Comparison of ENCODE assay signal across 8 cellular contexts in the genomic region with DNA sequence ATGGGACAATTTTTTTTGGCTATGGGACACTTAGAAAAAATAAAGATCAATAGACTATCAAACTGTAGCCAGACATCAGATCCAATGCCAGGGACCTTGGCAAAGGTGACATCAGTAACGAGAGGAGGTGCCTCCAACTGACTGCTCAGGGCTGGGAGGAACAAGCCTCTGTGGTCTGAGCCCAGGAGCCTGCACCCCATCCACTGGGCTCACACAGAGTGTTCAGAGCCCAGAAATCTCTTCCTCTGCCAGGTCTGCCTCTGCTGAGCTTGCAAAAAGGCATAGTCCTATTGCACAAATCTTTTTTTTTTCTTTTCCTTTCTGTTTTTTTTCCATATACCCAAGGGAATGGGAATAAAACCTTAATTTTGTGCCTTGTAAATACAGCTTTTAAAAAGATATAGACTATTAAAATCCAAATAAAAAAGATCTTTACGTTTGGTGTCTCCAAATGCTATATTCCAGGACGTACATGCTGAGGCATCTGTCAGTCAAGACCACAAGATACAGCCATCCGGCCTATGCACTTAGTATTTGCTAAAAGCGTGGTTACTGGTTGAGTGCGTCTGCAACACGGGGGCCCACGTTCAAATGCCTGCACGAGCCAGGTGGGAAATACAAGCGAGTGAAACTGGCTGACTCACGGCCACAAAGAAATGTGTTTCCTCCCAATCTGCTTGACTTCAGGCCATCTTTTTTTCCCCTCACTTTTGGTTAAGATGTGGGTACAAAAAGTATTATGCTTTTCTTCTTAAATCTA.
DNase-seq lines count a peak whose midpoint lies in the region; ATAC-seq, FAIRE-seq and TF ChIP-seq lines count a peak whose summit lies in the region.

No MANE protein-coding gene starts in this region.

- DNase-seq in SW480 (ENCODE audit: low spot score) = peak; percentile 26
- DNase-seq in activated naive CD4-positive, alpha-beta T cell treated with anti-CD3 and anti-CD28 coated beads, Interleukin-2, amount 50 U/mL, for 16 hours = peak; percentile 84
- DNase-seq in stimulated activated CD4-positive, alpha-beta T cell treated with anti-CD3 and anti-CD28 coated beads, Interleukin-4, amount 100 ng/mL, for 48 hours (ENCODE audit: low read depth in 2 of 2) = peak; percentile 56 to 80
- DNase-seq in D721Med (ENCODE audit: insufficient read length, low spot score) = no peak
- DNase-seq in NCI-H524 (lab: John Stamatoyannopoulos, UW) = no peak
- no peak for DNase-seq in NCI-H1092 treated with DMSO at 0.1 percent for 48 hours (lab: John Stamatoyannopoulos, UW)

- FAIRE-seq in D721Med (lab: Jason Lieb, UNC) = no peak

- no peak for TF ChIP-seq CTCF in D721Med (IDR thresholded peaks at IDR 0.05; ENCODE audit: insufficient read depth, missing control alignments)

- peak; percentile 92 for ATAC-seq in GM19023 (IDR thresholded peaks at IDR 0.05; ENCODE audit: unreplicated experiment)
- peak; percentile 77 for ATAC-seq in HG03097 (IDR thresholded peaks at IDR 0.05; ENCODE audit: low FRiP score, unreplicated experiment)

Comparison
In these comparisons a context has a peak if more than half of its experiments do, and no peak if none do; other contexts are left out.
1. DNase-seq: peak in SW480 (single experiment), activated naive CD4-positive, alpha-beta T cell treated with anti-CD3 and anti-CD28 coated beads, Interleukin-2, amount 50 U/mL, for 16 hours (single experiment) and stimulated activated CD4-positive, alpha-beta T cell treated with anti-CD3 and anti-CD28 coated beads, Interleukin-4, amount 100 ng/mL, for 48 hours (2 of 2); none in D721Med (single experiment), NCI-H524 (0 of 2) and NCI-H1092 treated with DMSO at 0.1 percent for 48 hours (single experiment).